18 cellular contexts compared by ENCODE assay signal in the genomic region with DNA sequence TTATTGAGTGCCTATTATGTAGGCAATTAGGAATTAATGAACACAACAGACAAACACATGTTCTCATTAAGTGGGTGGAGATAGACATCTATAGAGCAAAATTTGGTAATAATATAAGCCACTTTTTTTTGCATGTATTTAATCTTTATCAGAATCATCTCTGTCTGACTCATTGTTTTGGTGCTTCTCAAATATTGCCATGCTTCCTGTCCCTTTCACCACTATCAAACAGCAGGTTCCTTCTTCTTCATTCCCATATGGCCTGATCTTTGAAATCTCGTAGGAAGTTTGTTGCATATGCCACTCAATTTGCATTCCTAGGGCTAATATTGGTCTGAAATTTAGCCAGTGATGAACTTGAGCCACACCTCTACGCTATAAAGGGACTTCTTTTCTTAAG.
"Had no signal": no experiment of that assay in that cellular context is flagged by ENCODE, and none has a peak within 500 bp of the region (broad histone marks: within the 10 kb centered on the region; RNA-seq: fewer than 3 reads in every experiment).

No MANE protein-coding gene starts in this region.

- H3K27me3 ChIP-seq: esophagus muscularis mucosa, transverse colon, vagina had no signal

- DNase-seq: activated B cell treated with CpG ODN at 0.5 μM for 24 hours; activated CD4-positive, alpha-beta T cell treated with anti-CD3 and anti-CD28 coated beads for 48 hours; activated CD8-positive, alpha-beta memory T cell treated with anti-CD3 and anti-CD28 coated beads, Interleukin-2, amount 50 U/mL, for 4 hours; activated CD8-positive, alpha-beta T cell treated with anti-CD3 and anti-CD28 coated beads, Interleukin-2, amount 10 ng/mL, durations not matched to agents 7 days and 5 days; activated gamma-delta T cell; activated T-cell treated with anti-CD3 and anti-CD28 coated beads, Interleukin-2, amount 50 U/mL, for 48 hours; amniotic stem cell; caudate nucleus; right cardiac atrium; stimulated activated CD4-positive, alpha-beta T cell treated with anti-CD3 and anti-CD28 coated beads, Interleukin-4, amount 100 ng/mL, for 24 hours; stimulated activated naive CD8-positive, alpha-beta T cell treated with anti-CD3 and anti-CD28 coated beads, Interleukin-15, Interleukin-2, amounts not matched to agents 100 U/mL and 50 U/mL, for 24 hours; transverse colon had no signal

- H3K4me3 ChIP-seq: esophagus muscularis mucosa, prostate gland, skin epidermis, transverse colon, vagina had no signal

- H3K4me1 ChIP-seq: esophagus muscularis mucosa, prostate gland had no signal

- H3K27ac ChIP-seq: esophagus muscularis mucosa, prostate gland, transverse colon had no signal

- H3K36me3 ChIP-seq: esophagus muscularis mucosa, prostate gland, transverse colon, vagina had no signal

- H3K9me3 ChIP-seq: esophagus muscularis mucosa, prostate gland, transverse colon, vagina had no signal

- ATAC-seq: activated CD8-positive, alpha-beta T cell treated with anti-CD3 and anti-CD28 coated beads, Interleukin-2, amount 10 ng/mL, durations not matched to agents 7 days and 5 days; activated naive CD4-positive, alpha-beta T cell treated with anti-CD3 and anti-CD28 coated beads, Interleukin-2, amount 50 U/mL, for 72 hours; left lobe of liver; right cardiac atrium; stimulated activated naive CD8-positive, alpha-beta T cell treated with anti-CD3 and anti-CD28 coated beads, Interleukin-15, Interleukin-2, amounts not matched to agents 100 U/mL and 50 U/mL, for 24 hours had no signal
